8 cellular contexts compared by ENCODE assay signal in genomic region chr16:68244481-68244902, GRCh38. TPM values are rescaled to one million over a fixed set of nuclear protein-coding genes. Genes with fewer than 3 reads are reported as not detected.
DNase-seq lines count a peak whose midpoint lies in the region; ATAC-seq, FAIRE-seq and TF ChIP-seq lines count a peak whose summit lies in the region.

No MANE protein-coding gene starts in this region.

- no peak for TF ChIP-seq EP300 in H1 (IDR thresholded peaks at IDR 0.05; ENCODE audit: borderline replicate concordance in 1 of 2, low read depth in 2 of 2, low read length in 2 of 2)

- TF ChIP-seq CTCF in Caco-2 (IDR thresholded peaks at IDR 0.05; ENCODE audit: insufficient read depth in 1 of 2, low read depth in 1 of 2, low read length in 1 of 2, severe bottlenecking in 1 of 2, unreplicated experiment in 1 of 2) (no peak), H1 (IDR thresholded peaks at IDR 0.05; ENCODE audit: control extremely low read depth in 1 of 3, insufficient read depth in 1 of 3, low read depth in 1 of 3, low read length in 3 of 3) (no peak), osteoblast (IDR thresholded peaks at IDR 0.05; ENCODE audit: extremely low read depth, low read depth, low read length) (no peak)

- 10% methylated on average over 18 of the region's 20 CpGs; no CpG with 5 or more reads in 1 of the 2 experiments for WGBS in H1 (ENCODE audit: extremely low coverage in 1 of 2, insufficient coverage in 1 of 2, insufficient read length in 1 of 2, insufficient replicate concordance in 2 of 2, low coverage in 1 of 2, low lambda C conversion rate in 2 of 2, missing lambda C conversion rate in 1 of 2), 2 experiments

- ATAC-seq in HG02973 (IDR thresholded peaks at IDR 0.05; ENCODE audit: unreplicated experiment) (no peak), GM21737 (IDR thresholded peaks at IDR 0.05; ENCODE audit: unreplicated experiment) (no peak)

- H3K79me1 ChIP-seq in H1 (ENCODE audit: low read depth, low read length): peaks cover 2% of the 10 kb centered on the region; the same call in 1 of the 2 replicates

- intact Hi-C loops in Caco-2 (cut with micrococcal nuclease; ENCODE audit: unreplicated experiment): no loop called here

- no peak for TF ChIP-seq POLR2A in H1 (IDR thresholded peaks at IDR 0.05; ENCODE audit: control extremely low read depth in 1 of 2, low read depth in 2 of 2, low read length in 2 of 2)

- H3K14ac ChIP-seq in H1 (ENCODE audit: insufficient read length): no peak overlapping the region

- H3K9me3 ChIP-seq in Caco-2: no peaks in the 10 kb centered on the region
- no peaks in the 10 kb centered on the region for H3K9me3 ChIP-seq in MG63
- H3K9me3 ChIP-seq in H1 (ENCODE audit: insufficient read depth in 2 of 2, low read depth in 1 of 2, low read length in 1 of 2): no peaks in the 10 kb centered on the region
- no peaks in the 10 kb centered on the region for H3K9me3 ChIP-seq in osteoblast (ENCODE audit: low read depth, low read length)

- H3K79me2 ChIP-seq in H1 (ENCODE audit: control insufficient read depth in 1 of 2, insufficient read depth in 2 of 2, low read length in 2 of 2) (no peaks in the 10 kb centered on the region), osteoblast (ENCODE audit: insufficient read depth, low read length) (peaks cover 45% of the 10 kb centered on the region)

- H3K27ac ChIP-seq in H1 (ENCODE audit: low read depth, low read length) (no peak overlapping the region), osteoblast (ENCODE audit: low read depth, low read length) (peak overlapping the region; percentile 66)

- peak overlapping the region in 1 of 4 experiments; percentile 29; a peak in 2 of 7 replicates for H3K9ac ChIP-seq in H1 (replicated peaks in 1 of 4; ENCODE audit: extremely low read depth in 1 of 4, low read depth in 3 of 4, low read length in 3 of 4)

- peaks cover 43% of the 10 kb centered on the region for H3K36me3 Mint-ChIP-seq in Caco-2 (ENCODE audit: insufficient read depth, unreplicated experiment)

- no peaks in the 10 kb centered on the region for H3K9me3 Mint-ChIP-seq in Caco-2 (ENCODE audit: unreplicated experiment)

- H4K91ac ChIP-seq in H1 (replicated peaks; ENCODE audit: insufficient read length, low read length): no peak overlapping the region

- no peak overlapping the region for H4K5ac ChIP-seq in H1 (ENCODE audit: insufficient read length, low read depth, low read length)

- H3K27me3 ChIP-seq in Caco-2 (replicated peaks; ENCODE audit: control insufficient read depth, insufficient read depth, low read length): no peaks in the 10 kb centered on the region
- no peaks in the 10 kb centered on the region for H3K27me3 ChIP-seq in MG63
- peaks cover 0 to 8% (median 5%) of the 10 kb centered on the region in 4 experiments; a peak in 5 of 7 replicates for H3K27me3 ChIP-seq in H1 (replicated peaks in 1 of 4; ENCODE audit: control insufficient read depth in 3 of 4, extremely low read depth in 1 of 4, insufficient read depth in 3 of 4, low read length in 3 of 4)
- H3K27me3 ChIP-seq in osteoblast (ENCODE audit: insufficient read depth, low read length): no peaks in the 10 kb centered on the region

- no peak overlapping the region for H3K18ac ChIP-seq in H1 (ENCODE audit: extremely low read depth, low read length)

- H3K4me2 ChIP-seq in H1 (ENCODE audit: insufficient read depth in 1 of 2, low read depth in 2 of 2, low read length in 2 of 2): peak overlapping the region; percentile 92 to 97
- H3K4me2 ChIP-seq in osteoblast (ENCODE audit: insufficient read depth, low read length): peak overlapping the region; percentile 99

- H3K36me3 ChIP-seq in Caco-2 (ENCODE audit: control insufficient read depth, insufficient read depth, low read length) (no peaks in the 10 kb centered on the region), MG63 (no peaks in the 10 kb centered on the region), H1 (ENCODE audit: control insufficient read depth in 2 of 4, insufficient read depth in 4 of 4, low read length in 3 of 4) (no peaks in the 10 kb centered on the region), osteoblast (ENCODE audit: insufficient read depth, low read length) (no peaks in the 10 kb centered on the region)

- H3K4me3 Mint-ChIP-seq in Caco-2 (ENCODE audit: unreplicated experiment): peak overlapping the region; percentile 91

- no peak overlapping the region; the same call in 1 of the 2 replicates for H2BK12ac ChIP-seq in H1 (ENCODE audit: low read depth, low read length)

- H3K4me1 Mint-ChIP-seq in Caco-2 (ENCODE audit: low read depth, unreplicated experiment): peaks cover 14% of the 10 kb centered on the region

- DNase-seq in Caco-2: no peak
- no peak for DNase-seq in MG63
- DNase-seq in H1 (ENCODE audit: low read depth in 1 of 2, low spot score in 2 of 2): no peak
- DNase-seq in osteoblast (ENCODE audit: insufficient read length, low spot score, missing footprints): peak; percentile 69
- DNase-seq in globus pallidus (ENCODE audit: low spot score): no peak
- DNase-seq in DMS153 treated with DMSO at 0.1 percent for 48 hours (lab: John Stamatoyannopoulos, UW; ENCODE audit: unreplicated experiment): no peak

- no peak overlapping the region for H2BK20ac ChIP-seq in H1 (ENCODE audit: low read length)

- peaks cover 13% of the 10 kb centered on the region; the same call in 1 of the 2 replicates for H3K23me2 ChIP-seq in H1 (ENCODE audit: low read depth, low read length)

- H4K8ac ChIP-seq in H1 (ENCODE audit: extremely low read depth, insufficient read depth, low read length): no peak overlapping the region

- FAIRE-seq in H1 (lab: Jason Lieb, UNC): no peak

- H2AFZ ChIP-seq in H1 (ENCODE audit: low read length): no peak overlapping the region
- H2AFZ ChIP-seq in osteoblast (ENCODE audit: low read length): peak overlapping the region; percentile 93

- no peak for TF ChIP-seq RAD21 in H1 (IDR thresholded peaks at IDR 0.05 in 1 of 2, conservative IDR thresholded peaks at IDR 0.05 in 1 of 2; ENCODE audit: low read depth in 2 of 2, low read length in 2 of 2)

- H3K4me3 ChIP-seq in Caco-2 (ENCODE audit: low read depth, low read length) (peak overlapping the region; percentile 100), MG63 (peak overlapping the region; percentile 82), H1 (ENCODE audit: extremely low read depth in 1 of 4, insufficient read depth in 2 of 4, low read depth in 3 of 4, low read length in 4 of 4) (peak overlapping the region; percentile 86 to 94 (median 90)), osteoblast (ENCODE audit: insufficient read depth, low read length) (peak overlapping the region; percentile 100)

- peaks cover 0 to 1% of the 10 kb centered on the region in 2 experiments for H4K20me1 ChIP-seq in H1 (replicated peaks in 1 of 2; ENCODE audit: control insufficient read depth in 1 of 2, insufficient read depth in 2 of 2, low read length in 2 of 2)
- H4K20me1 ChIP-seq in osteoblast (ENCODE audit: insufficient read depth, low read length): no peaks in the 10 kb centered on the region

- H3K56ac ChIP-seq in H1 (replicated peaks; ENCODE audit: insufficient read length, low read depth, low read length): no peak overlapping the region

- H2BK120ac ChIP-seq in H1 (replicated peaks; ENCODE audit: low read depth, low read length): no peak overlapping the region

- TSS peak; percentile 65 for BruUV-seq in Caco-2 (replicated peaks; lab: Mats Ljungman, UMichigan)

- H2BK15ac ChIP-seq in H1 (ENCODE audit: low read length): no peak overlapping the region

- POLR2A ChIA-PET in Caco-2 (lab: Charles Lee): interaction anchor here (0.6 to 1.3 kb wide), 6 partner anchors 8 to 134 kb away, joined by 3 to 7 read pairs (median 4); partner anchors contain the start of genes ESRP2, PRMT7, SLC7A6 and SLC7A6OS
- POLR2A ChIA-PET in H1 (lab: Charles Lee; ENCODE audit: partially characterized antibody): interaction anchor here (1.0 to 3.6 kb wide), 5 partner anchors 9 to 66 kb away, joined by 3 to 21 read pairs (median 3); partner anchors contain the start of genes ESRP2, PRMT7 and SLC7A6OS

- CTCF ChIA-PET in Caco-2 (lab: Charles Lee) (interaction anchor here (0.6 to 1.5 kb wide), 3 partner anchors 20 to 223 kb away, joined by 3 to 7 read pairs (median 6); partner anchors contain the start of gene SLC7A6), H1 (lab: Charles Lee; ENCODE audit: partially characterized antibody) (interaction anchor here (1.0 to 7.6 kb wide), 12 partner anchors 10 to 428 kb away, joined by 3 to 80 read pairs (median 4); partner anchors contain the start of gene SLC7A6)

- H3K4me1 ChIP-seq in Caco-2 (peaks cover 12% of the 10 kb centered on the region), H1 (replicated peaks in 1 of 4; ENCODE audit: control insufficient read depth in 3 of 4, insufficient read depth in 4 of 4, low read length in 3 of 4) (peaks cover 0 to 8% (median 4%) of the 10 kb centered on the region in 4 experiments; a peak in 6 of 7 replicates), osteoblast (ENCODE audit: insufficient read depth, low read length) (peaks cover 23% of the 10 kb centered on the region)

- no peak overlapping the region for H2AK5ac ChIP-seq in H1 (ENCODE audit: low read depth, low read length)

- no peak overlapping the region for H3K23ac ChIP-seq in H1 (ENCODE audit: insufficient read length)

- H2BK5ac ChIP-seq in H1 (ENCODE audit: low read depth, low read length): no peak overlapping the region

- H3K4ac ChIP-seq in H1 (replicated peaks; ENCODE audit: insufficient read length, low read depth, low read length): no peak overlapping the region

- H3K27ac Mint-ChIP-seq in Caco-2 (ENCODE audit: unreplicated experiment): peak overlapping the region; percentile 69

- H3K27me3 Mint-ChIP-seq in Caco-2 (ENCODE audit: insufficient read depth, unreplicated experiment): no peaks in the 10 kb centered on the region

RNA-seq across cellular contexts. Expression of gene PLA2G15, which starts 0.7 kb away (rescaled TPM):
- total RNA-seq in Caco-2 (2022) (33.2 and 33.4 TPM in 2 replicates), osteoblast (30.8 and 30.9 TPM in 2 replicates)
- 10.4 and 13.7 TPM in 2 replicates for total RNA-seq in MG63 (2014; rRNA removed; shearing (Covaris generic); ENCODE audit: low replicate concordance)
- total RNA-seq in H1 (2021; fragmentation: NEBNext Ultra II Directional; extraction: Animal tissue kit (Norgen Biotek cat#: 25700)): 10.0 and 11.2 TPM in 2 replicates
- polyA plus RNA-seq in H1 (2011; rRNA removed): 12.0 and 13.6 TPM in 2 replicates
- 7.9 TPM for polyA plus RNA-seq in H1 (2011; cell fraction: cytosol; rRNA removed)
- polyA plus RNA-seq in H1 (2011; cell fraction: nucleus; rRNA removed): 13.4 TPM
- polyA plus RNA-seq in H1 (2012, experiment 1 of 2): 4.9 to 9.3 TPM (median 7.3 TPM) in 4 replicates
- polyA plus RNA-seq in H1 (2012, experiment 2 of 2): 11.3 TPM
- 7.8 TPM for polyA plus RNA-seq in H1 (2013, experiment 1 of 2)
- polyA plus RNA-seq in H1 (2013, experiment 2 of 2): 8.7 TPM
- polyA minus RNA-seq in H1 (2011; rRNA and poly(A)+ RNA removed): 9.2 and 9.6 TPM in 2 replicates
- polyA minus RNA-seq in H1 (2011; cell fraction: cytosol; rRNA and poly(A)+ RNA removed): 5.4 TPM
- polyA minus RNA-seq in H1 (2011; cell fraction: nucleus; rRNA and poly(A)+ RNA removed): 6.3 TPM

RNA-seq across cellular contexts. Expression of gene ESRP2, which starts 8.6 kb away (rescaled TPM):
- total RNA-seq in Caco-2 (2022) (109 and 110 TPM in 2 replicates), osteoblast (under 0.01 TPM in 1 of 2 replicates, not detected in the other)
- 0.36 TPM in 1 of 2 replicates, not detected in the other for total RNA-seq in MG63 (2014; rRNA removed; shearing (Covaris generic); ENCODE audit: low replicate concordance)
- 45.8 and 50.3 TPM in 2 replicates for total RNA-seq in H1 (2021; fragmentation: NEBNext Ultra II Directional; extraction: Animal tissue kit (Norgen Biotek cat#: 25700))
- polyA plus RNA-seq in H1 (2011; rRNA removed): 35.1 and 52.8 TPM in 2 replicates
- polyA plus RNA-seq in H1 (2011; cell fraction: cytosol; rRNA removed): 35.5 TPM
- polyA plus RNA-seq in H1 (2011; cell fraction: nucleus; rRNA removed): 118 TPM
- 31.5 to 37.1 TPM (median 35.1 TPM) in 4 replicates for polyA plus RNA-seq in H1 (2012, experiment 1 of 2)
- polyA plus RNA-seq in H1 (2012, experiment 2 of 2): 24.8 TPM
- 27.5 TPM for polyA plus RNA-seq in H1 (2013, experiment 1 of 2)
- polyA plus RNA-seq in H1 (2013, experiment 2 of 2): 25.4 TPM
- 47.5 and 54.4 TPM in 2 replicates for polyA minus RNA-seq in H1 (2011; rRNA and poly(A)+ RNA removed)
- 41.2 TPM for polyA minus RNA-seq in H1 (2011; cell fraction: cytosol; rRNA and poly(A)+ RNA removed)
- 62.7 TPM for polyA minus RNA-seq in H1 (2011; cell fraction: nucleus; rRNA and poly(A)+ RNA removed)

RNA-seq across cellular contexts. Expression of gene SLC7A6, which starts 19.8 kb away (rescaled TPM):
- total RNA-seq in Caco-2 (2022) (236 and 267 TPM in 2 replicates), osteoblast (35.1 and 36.9 TPM in 2 replicates)
- total RNA-seq in MG63 (2014; rRNA removed; shearing (Covaris generic); ENCODE audit: low replicate concordance): 3.9 and 6.5 TPM in 2 replicates
- total RNA-seq in H1 (2021; fragmentation: NEBNext Ultra II Directional; extraction: Animal tissue kit (Norgen Biotek cat#: 25700)): 29.2 and 37.8 TPM in 2 replicates
- polyA plus RNA-seq in H1 (2011; rRNA removed): 28.0 and 34.7 TPM in 2 replicates
- 17.7 TPM for polyA plus RNA-seq in H1 (2011; cell fraction: cytosol; rRNA removed)
- polyA plus RNA-seq in H1 (2011; cell fraction: nucleus; rRNA removed): 73.9 TPM
- polyA plus RNA-seq in H1 (2012, experiment 1 of 2): 11.9 to 18.2 TPM (median 14.7 TPM) in 4 replicates
- polyA plus RNA-seq in H1 (2012, experiment 2 of 2): 6.2 TPM
- polyA plus RNA-seq in H1 (2013, experiment 1 of 2): 26.6 TPM
- polyA plus RNA-seq in H1 (2013, experiment 2 of 2): 28.4 TPM
- polyA minus RNA-seq in H1 (2011; rRNA and poly(A)+ RNA removed): 49.7 and 81.3 TPM in 2 replicates
- 12.5 TPM for polyA minus RNA-seq in H1 (2011; cell fraction: cytosol; rRNA and poly(A)+ RNA removed)
- 25.6 TPM for polyA minus RNA-seq in H1 (2011; cell fraction: nucleus; rRNA and poly(A)+ RNA removed)

Comparison
In these comparisons a context has a peak if more than half of its experiments do, and no peak if none do; other contexts are left out.
1. RNA of gene ESRP2, which starts 8.6 kb away (total RNA-seq): 109 to 110 TPM in Caco-2 and 45.8 to 50.3 TPM in H1; 0.36 TPM in MG63 and under 0.01 TPM in osteoblast; every median in the first group is over 10 times any median in the second.
2. Peak in every context shown above with its lines, with median percentiles within 50 percentile points of each other: H3K4me3 ChIP-seq.